1 cellular context compared by ENCODE assay signal in genomic region chr15:78661001-78661400, GRCh38.
TF ChIP-seq lines count a peak whose summit lies in the region.

No MANE protein-coding gene starts in this region.

TF ChIP-seq in K562, 482 proteins besides CTCF, POLR2A, EP300 and RAD21 (continued from another document):
- TF ChIP-seq ZNF699 (CRISPR knock-in tag; IDR thresholded peaks at IDR 0.05; ENCODE audit: insufficient replicate concordance) (no peak), JUN (IDR thresholded peaks at IDR 0.05; ENCODE audit: borderline replicate concordance, low read depth, low read length) (no peak), JUN (CRISPR knock-in tag; IDR thresholded peaks at IDR 0.05; ENCODE audit: borderline replicate concordance) (no peak), CREBBP (IDR thresholded peaks at IDR 0.05; ENCODE audit: low read depth, low read length) (no peak), PURB (CRISPR knock-in tag; IDR thresholded peaks at IDR 0.05; ENCODE audit: low read depth) (no peak)
